In genomic region chr5:127290019-127290945, GRCh38 we compare ENCODE assay signal across 8 cellular contexts. TPM values are rescaled to one million over a fixed set of nuclear protein-coding genes. Genes with fewer than 3 reads are reported as not detected.
DNase-seq lines count a peak whose midpoint lies in the region; ATAC-seq and TF ChIP-seq lines count a peak whose summit lies in the region.

Gene MEGF10, plus strand, starts transcription at chr5:127290796. Its CDS starts 40,513 bp downstream, at chr5:127331309.

- peak; percentile 65 for ATAC-seq in HG02759 (IDR thresholded peaks at IDR 0.05; ENCODE audit: unreplicated experiment)

- DNase-seq in Daoy (ENCODE audit: low read depth) (peak; percentile 70), SW480 (ENCODE audit: low spot score) (peak; percentile 42), fibroblast of peridontal ligament (ENCODE audit: extremely low read depth) (peak; percentile 49), nephron progenitor cell (peak; percentile 82), NCI-H146 (lab: John Stamatoyannopoulos, UW) (no peak), putamen (ENCODE audit: low spot score) (no peak), cerebellar nuclear complex (lab: John Stamatoyannopoulos, UW) (no peak)

- H3K27me3 Mint-ChIP-seq in nephron progenitor cell (ENCODE audit: low read depth, poor library complexity): peaks cover 36% of the 10 kb centered on the region

- peaks cover 16% of the 10 kb centered on the region for H3K9me3 Mint-ChIP-seq in nephron progenitor cell

- H3K36me3 Mint-ChIP-seq in nephron progenitor cell (ENCODE audit: low read depth): no peaks in the 10 kb centered on the region

- TF ChIP-seq CTCF in nephron progenitor cell (IDR thresholded peaks at IDR 0.05): peak; percentile 76

- H3K4me3 Mint-ChIP-seq in nephron progenitor cell: peak within 1 kb of the TSS; percentile 93

- H3K27ac Mint-ChIP-seq in nephron progenitor cell: no peak within 1 kb of the TSS

- H3K4me1 Mint-ChIP-seq in nephron progenitor cell: peaks cover 15% of the 10 kb centered on the region

RNA-seq across cellular contexts. Expression of gene MEGF10, which starts in this region (rescaled TPM):
- 0.03 and 0.80 TPM in 2 replicates for total RNA-seq in Daoy (2014; rRNA removed; shearing (Covaris generic))

Comparison
In these comparisons a context has a peak if more than half of its experiments do, and no peak if none do; other contexts are left out.
1. Peak in DNase-seq in Daoy; RNA of the gene not detected or under 1 TPM.
2. DNase-seq: peak in SW480 (single experiment), fibroblast of peridontal ligament (single experiment) and nephron progenitor cell (single experiment); none in NCI-H146 (single experiment), putamen (single experiment) and cerebellar nuclear complex (0 of 2).